ENCODE assay signal across 15 cellular contexts in the genomic region with DNA sequence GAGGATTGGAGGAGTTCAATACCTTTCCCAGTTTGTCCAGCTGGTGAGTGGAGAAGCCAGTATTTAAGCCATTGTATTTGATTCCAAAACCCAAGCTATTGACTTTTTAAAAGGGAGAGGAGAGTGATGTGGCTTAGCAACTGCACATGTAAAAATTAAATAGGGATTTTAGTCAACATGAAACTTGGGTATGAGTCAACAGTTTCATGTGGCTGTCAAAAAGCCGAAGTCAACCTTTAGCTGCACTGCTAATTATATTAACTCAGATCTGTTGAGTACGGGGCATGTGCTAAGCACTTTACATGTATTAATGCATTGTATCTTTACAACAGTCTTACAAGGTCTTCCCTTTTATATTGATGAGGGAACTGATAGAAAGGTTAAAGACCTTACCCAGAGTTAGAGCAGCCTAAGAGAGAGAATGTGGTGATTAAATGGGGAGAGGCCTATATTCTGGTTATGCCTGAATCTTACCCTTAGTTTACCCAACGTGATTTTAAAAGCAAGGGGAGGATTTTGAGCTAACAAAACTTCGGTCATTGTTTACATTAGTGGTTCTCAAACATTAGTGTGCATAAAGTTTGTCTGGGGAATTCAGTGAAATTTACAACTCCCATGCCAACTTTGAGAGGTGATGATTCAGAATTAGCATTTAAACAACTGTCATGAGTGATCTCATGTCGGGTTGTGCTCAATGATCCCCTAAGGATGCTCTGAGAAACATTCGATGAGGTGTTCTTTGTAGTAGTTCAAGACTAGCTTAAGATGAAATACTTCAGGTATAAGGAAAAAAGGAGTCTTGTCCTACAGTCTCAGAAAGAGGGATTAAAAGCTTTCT. TPM values are rescaled to one million over a fixed set of nuclear protein-coding genes. Genes with fewer than 3 reads are reported as not detected.
A peak's percentile ranks its signal among the peaks of the same experiment; 100 is the strongest.
DNase-seq lines count a peak whose midpoint lies in the region; ATAC-seq, FAIRE-seq and TF ChIP-seq lines count a peak whose summit lies in the region.
"Had no signal": no experiment of that assay in that cellular context is flagged by ENCODE, and none has a peak within 500 bp of the region (broad histone marks: within the 10 kb centered on the region; RNA-seq: fewer than 3 reads in every experiment).

No MANE protein-coding gene starts in this region.

- H3K27ac ChIP-seq in GM12878 (ENCODE audit: control insufficient read depth, insufficient read depth) (no peak overlapping the region), suprapubic skin (no peak overlapping the region)
- no peak overlapping the region for H3K27ac ChIP-seq in CD4-positive, alpha-beta memory T cell (ENCODE audit: low read depth, low read length)
- H3K27ac ChIP-seq: Peyer's patch had no signal

- POLR2A ChIA-PET in GM12878 (lab: Charles Lee) = no interaction called here
- POLR2A ChIA-PET in CD4-positive, alpha-beta memory T cell (lab: Charles Lee; ENCODE audit: partially characterized antibody) = no interaction called here

- no peak for TF ChIP-seq RAD21 in GM12878 (IDR thresholded peaks at IDR 0.05; ENCODE audit: insufficient read depth, low read depth, low read length)

- H3K9me3 ChIP-seq in GM12878 (replicated peaks; ENCODE audit: control insufficient read depth, insufficient read depth, low read length) (peaks cover 2% of the 10 kb centered on the region), suprapubic skin (peaks cover 5% of the 10 kb centered on the region)
- H3K9me3 ChIP-seq in CD4-positive, alpha-beta memory T cell (ENCODE audit: control insufficient read depth in 1 of 2, low read length in 2 of 2) = no peaks in the 10 kb centered on the region
- H3K9me3 ChIP-seq: Peyer's patch had no signal

- RAD21 ChIA-PET in GM12878 (lab: Charles Lee; ENCODE audit: unreplicated experiment) = interaction anchor here (0.6 kb wide), 1 partner anchor 347 kb away, joined by 3 read pairs; no protein-coding TSS in a partner anchor

- H3K9ac ChIP-seq in GM12878 (ENCODE audit: control insufficient read depth, insufficient read depth, low read length) = no peak overlapping the region

- H3K4me3 Mint-ChIP-seq in CD4-positive, alpha-beta memory T cell = no peak overlapping the region
- H3K4me3 Mint-ChIP-seq: effector memory CD8-positive, alpha-beta T cell; WTC11 had no signal

- H3K27me3 Mint-ChIP-seq in CD4-positive, alpha-beta memory T cell = peaks cover 16 to 17% of the 10 kb centered on the region in 2 donors

- ATAC-seq in GM18870 (IDR thresholded peaks at IDR 0.05; ENCODE audit: unreplicated experiment) = peak; percentile 99
- ATAC-seq in GM21528 (IDR thresholded peaks at IDR 0.05; ENCODE audit: low FRiP score, unreplicated experiment) = peak; percentile 99
- peak; percentile 100 for ATAC-seq in HG03108 (IDR thresholded peaks at IDR 0.05; ENCODE audit: unreplicated experiment)
- peak; percentile 100 for ATAC-seq in GM12878
- ATAC-seq: effector memory CD8-positive, alpha-beta T cell; HCT116; WTC11 had no signal

- no peaks in the 10 kb centered on the region for H3K79me2 ChIP-seq in GM12878 (ENCODE audit: control insufficient read depth, insufficient read depth, low read length)

- peaks cover 0 to 14% (median under 1%) of the 10 kb centered on the region in 8 donors for H3K9me3 Mint-ChIP-seq in CD4-positive, alpha-beta memory T cell

- SMC1A ChIA-PET in GM12878 (lab: Charles Lee; ENCODE audit: uncharacterized antibody, unreplicated experiment) = interaction anchor here (0.5 to 1.8 kb wide), 8 partner anchors 12 to 502 kb away, joined by 3 to 5 read pairs (median 3); no protein-coding TSS in a partner anchor

- no peaks in the 10 kb centered on the region for H3K36me3 ChIP-seq in GM12878 (ENCODE audit: control insufficient read depth in 2 of 2, insufficient read depth in 2 of 2, low read length in 1 of 2)
- H3K36me3 ChIP-seq in CD4-positive, alpha-beta memory T cell (ENCODE audit: insufficient read depth, low read length) = no peaks in the 10 kb centered on the region
- H3K36me3 ChIP-seq in suprapubic skin = no peaks in the 10 kb centered on the region
- H3K36me3 ChIP-seq: Peyer's patch had no signal

- H3K4me2 ChIP-seq in GM12878 (ENCODE audit: control insufficient read depth, insufficient read depth) = no peak overlapping the region

- intact Hi-C loops in GM12878 (cut with micrococcal nuclease; ENCODE audit: unreplicated experiment) = no loop called here
- intact Hi-C loops in CD4-positive, alpha-beta memory T cell (cut with micrococcal nuclease) = no loop called here

- H3K27ac Mint-ChIP-seq in CD4-positive, alpha-beta memory T cell = no peak overlapping the region
- H3K27ac Mint-ChIP-seq: activated naive CD4-positive, alpha-beta T cell treated with anti-CD3 and anti-CD28 coated beads, Interleukin-2, amount 50 U/mL, for 72 hours; effector memory CD8-positive, alpha-beta T cell; WTC11 had no signal

- in situ Hi-C loops in GM12878 (cut with MboI) = no loop called here

- DNase-seq in GM12878 (ENCODE audit: low read depth, low spot score) (peak; percentile 45), cerebellar cortex (ENCODE audit: low spot score) (no peak), putamen (ENCODE audit: low spot score) (no peak), suprapubic skin (ENCODE audit: low spot score in 2 of 2) (no peak)
- DNase-seq in CD4-positive, alpha-beta memory T cell = no peak
- DNase-seq: effector memory CD8-positive, alpha-beta T cell; hypothalamus; MV-4-11; Peyer's patch had no signal

- H3K27me3 ChIP-seq in GM12878 (replicated peaks in 1 of 2; ENCODE audit: control insufficient read depth in 2 of 2, insufficient read depth in 2 of 2, low read length in 1 of 2) = no peaks in the 10 kb centered on the region; a peak in 1 of 4 replicates
- H3K27me3 ChIP-seq in CD4-positive, alpha-beta memory T cell (ENCODE audit: insufficient read depth, low read length) = no peaks in the 10 kb centered on the region
- peaks cover 7% of the 10 kb centered on the region for H3K27me3 ChIP-seq in suprapubic skin
- H3K27me3 ChIP-seq: Peyer's patch had no signal

- H3K36me3 Mint-ChIP-seq in CD4-positive, alpha-beta memory T cell = no peaks in the 10 kb centered on the region
- H3K36me3 Mint-ChIP-seq: activated naive CD4-positive, alpha-beta T cell treated with anti-CD3 and anti-CD28 coated beads, Interleukin-2, amount 50 U/mL, for 72 hours had no signal

- WGBS in GM12878 (ENCODE audit: insufficient coverage, insufficient replicate concordance, low lambda C conversion rate, missing lambda C conversion rate) = 1% methylated on average over 6 of the region's 6 CpGs
- WGBS in suprapubic skin = 78% methylated on average over 6 of the region's 6 CpGs

- H3K4me1 ChIP-seq in GM12878 (ENCODE audit: control insufficient read depth, insufficient read depth, low read length) (peaks cover 10% of the 10 kb centered on the region; the same call in 1 of the 2 replicates), suprapubic skin (no peaks in the 10 kb centered on the region)
- no peaks in the 10 kb centered on the region for H3K4me1 ChIP-seq in CD4-positive, alpha-beta memory T cell (ENCODE audit: insufficient read depth, low read length)
- H3K4me1 ChIP-seq: Peyer's patch had no signal

- no peak overlapping the region for H2AFZ ChIP-seq in GM12878 (ENCODE audit: control insufficient read depth, low read depth, low read length)

- no TSS peak for BruUV-seq in GM12878 (replicated peaks; lab: Mats Ljungman, UMichigan)

- TF ChIP-seq CTCF in GM12878 (IDR thresholded peaks at IDR 0.05 in 2 of 3, conservative IDR thresholded peaks at IDR 0.05 in 1 of 3; ENCODE audit: control insufficient read depth in 2 of 3, extremely low read depth in 1 of 3, insufficient read depth in 1 of 3, low read depth in 3 of 3, low read length in 3 of 3) (no peak), suprapubic skin (IDR thresholded peaks at IDR 0.05) (no peak)

- TF ChIP-seq POLR2A in GM12878 (IDR thresholded peaks at IDR 0.05; ENCODE audit: low read depth, low read length) (no peak), suprapubic skin (IDR thresholded peaks at IDR 0.05) (no peak)

- H4K20me1 ChIP-seq in GM12878 (ENCODE audit: control insufficient read depth, insufficient read depth) = no peaks in the 10 kb centered on the region

- TF ChIP-seq EP300 in GM12878 (IDR thresholded peaks at IDR 0.05; ENCODE audit: borderline replicate concordance in 1 of 2, control insufficient read depth in 1 of 2, low read depth in 2 of 2, low read length in 2 of 2) (peak; percentile 56 to 94; a peak in 3 of 4 replicates), suprapubic skin (IDR thresholded peaks at IDR 0.05) (no peak)

- H3K4me3 ChIP-seq in GM12878 = no peak overlapping the region
- no peak overlapping the region for H3K4me3 ChIP-seq in CD4-positive, alpha-beta memory T cell (ENCODE audit: low read length in 2 of 2)
- no peak overlapping the region for H3K4me3 ChIP-seq in suprapubic skin
- H3K4me3 ChIP-seq: Peyer's patch had no signal

- H3K4me1 Mint-ChIP-seq in CD4-positive, alpha-beta memory T cell = no peaks in the 10 kb centered on the region
- H3K4me1 Mint-ChIP-seq: WTC11 had no signal

- FAIRE-seq in GM12878 (lab: Jason Lieb, UNC) = peak; percentile 92

- CTCF ChIA-PET in GM12878 (lab: Yijun Ruan, JAX) = no interaction called here
- CTCF ChIA-PET in CD4-positive, alpha-beta memory T cell (lab: Charles Lee; ENCODE audit: partially characterized antibody) = interaction anchor here (1.4 kb wide), 1 partner anchor 9 kb away, joined by 3 read pairs; no protein-coding TSS in a partner anchor

TF ChIP-seq in GM12878, 131 proteins besides CTCF, POLR2A, EP300 and RAD21 (continues in another document):
- TF ChIP-seq ASH2L (IDR thresholded peaks at IDR 0.05; ENCODE audit: borderline replicate concordance, low read depth) (no peak), FOXM1 (IDR thresholded peaks at IDR 0.05; ENCODE audit: low read depth, low read length) (peak; percentile 62; the same call in 1 of the 2 replicates)

RNA-seq across cellular contexts. Expression of gene SLC35F3, which starts 6.9 kb away (rescaled TPM):
- 9.3 and 11.4 TPM in 2 replicates for total RNA-seq in GM12878 (2013; cell fraction: nucleolus; rRNA removed)
- 8.0 and 9.0 TPM in 2 replicates for total RNA-seq in GM12878 (2014; rRNA removed)
- 4.9 and 5.2 TPM in 2 replicates for total RNA-seq in GM12878 (2014; rRNA removed; fragmentation: Illumina TruSeq; extraction: Trizol)
- total RNA-seq in GM12878 (2021) = 8.4 and 8.6 TPM in 2 replicates
- polyA plus RNA-seq in GM12878 (2011; ENCODE audit: low read depth) = 0.10 TPM
- 1.4 and 1.6 TPM in 2 replicates for polyA plus RNA-seq in GM12878 (2011; rRNA removed)
- 0.91 and 1.3 TPM in 2 replicates for polyA plus RNA-seq in GM12878 (2011; cell fraction: cytosol; rRNA removed)
- 0.92 and 0.96 TPM in 2 replicates for polyA plus RNA-seq in GM12878 (2011; cell fraction: nucleus; rRNA removed)
- 0.27 and 0.51 TPM in 2 replicates for polyA plus RNA-seq in GM12878 (2012)
- polyA plus RNA-seq in GM12878 (2014; fragmentation: Illumina TruSeq; extraction: Trizol) = 6.2 and 7.0 TPM in 2 replicates
- 1 to 10 TPM; 1.0 to 2.2 TPM for polyA plus RNA-seq in GM12878 (2014; fragmentation: Nextera tagmentation; extraction: Ambion mirVana)
- 6.0 and 6.5 TPM in 2 replicates for polyA plus RNA-seq in GM12878 (2014; rRNA removed)
- 1 to 10 TPM; 5.3 to 6.1 TPM for polyA plus RNA-seq in GM12878 (2016; fragmentation: Nextera tagmentation; extraction: Ambion mirVana)
- 0.66 and 0.98 TPM in 2 replicates for polyA minus RNA-seq in GM12878 (2011; rRNA and poly(A)+ RNA removed)
- polyA minus RNA-seq in GM12878 (2011; cell fraction: cytosol; rRNA and poly(A)+ RNA removed) = not detected in 2 replicates
- polyA minus RNA-seq in GM12878 (2011; cell fraction: nucleus; rRNA and poly(A)+ RNA removed) = 0.48 and 0.77 TPM in 2 replicates
- total RNA-seq in CD4-positive, alpha-beta memory T cell = not detected
- polyA plus RNA-seq in CD4-positive, alpha-beta memory T cell = under 1 TPM; 0.12 to 0.84 TPM
- 1 to 10 TPM in 1 of 4 donors, under 1 TPM in 3; 0.36 to 1.4 (median 0.54) TPM for total RNA-seq in suprapubic skin
